1 cellular context compared by ENCODE assay signal in genomic region chr7:123669485-123669884, GRCh38.
TF ChIP-seq lines count a peak whose summit lies in the region.

No MANE protein-coding gene starts in this region.

TF ChIP-seq in GM23338, 12 proteins besides CTCF, POLR2A, EP300 and RAD21 (continued from another document):
- no peak for TF ChIP-seq ZNF462 (CRISPR knock-in tag; IDR thresholded peaks at IDR 0.05)
- no peak for TF ChIP-seq EZH2phosphoT487 (IDR thresholded peaks at IDR 0.05; ENCODE audit: unreplicated experiment)
- TF ChIP-seq CREB1 (CRISPR knock-in tag; IDR thresholded peaks at IDR 0.05; ENCODE audit: low read depth), result no peak
- no peak for TF ChIP-seq EZH2 (IDR thresholded peaks at IDR 0.05; ENCODE audit: low read depth, unreplicated experiment)
